Comparison of ENCODE assay signal across 18 cellular contexts in the genomic region with DNA sequence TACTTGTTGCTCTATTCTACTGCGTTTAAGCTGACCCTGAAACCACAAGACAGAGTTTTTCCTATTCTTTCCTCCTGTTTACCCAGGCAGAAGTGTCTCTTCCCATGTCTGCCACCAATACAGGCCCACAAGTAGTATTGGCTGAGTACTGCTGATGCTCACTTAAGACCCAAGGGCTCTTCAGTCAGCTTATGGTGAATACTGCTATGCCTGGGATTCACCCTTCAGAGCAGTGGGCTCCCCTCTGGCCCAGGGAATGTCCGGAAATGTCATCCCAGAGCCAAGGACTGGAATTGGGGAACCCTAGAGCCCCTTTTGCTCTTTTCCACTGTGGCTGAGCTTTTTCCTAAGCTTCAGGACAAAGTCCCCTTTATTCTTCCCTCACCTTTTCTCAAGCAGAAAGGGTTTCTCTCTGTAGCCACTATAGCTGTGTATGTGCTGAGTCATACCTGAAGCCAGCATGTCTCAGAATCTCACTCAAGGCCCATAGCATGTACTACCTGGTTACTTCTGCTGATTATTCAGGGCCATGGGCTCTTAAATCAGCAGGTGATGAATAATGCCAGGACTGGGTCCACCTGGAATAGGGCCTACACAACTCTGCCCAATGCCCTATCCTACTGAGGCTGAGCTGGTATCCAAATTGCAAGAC.
DNase-seq lines count a peak whose midpoint lies in the region; ATAC-seq and TF ChIP-seq lines count a peak whose summit lies in the region.
"Had no signal": no experiment of that assay in that cellular context is flagged by ENCODE, and none has a peak within 500 bp of the region (broad histone marks: within the 10 kb centered on the region; RNA-seq: fewer than 3 reads in every experiment).

No MANE protein-coding gene starts in this region.

- H3K36me3 Mint-ChIP-seq in neural progenitor cell: no peaks in the 10 kb centered on the region
- no peaks in the 10 kb centered on the region for H3K36me3 Mint-ChIP-seq in CD8-positive, alpha-beta memory T cell
- H3K36me3 Mint-ChIP-seq: naive B cell; stimulated activated naive B cell treated with anti-CD40 and anti-IgM and Interleukin-4, amounts not matched to agents 10 μg/mL and 1 μg/mL and 100 μg/mL, for 72 hours; type B pancreatic cell had no signal

- H3K27ac ChIP-seq in neural progenitor cell: no peak overlapping the region
- no peak overlapping the region for H3K27ac ChIP-seq in CD8-positive, alpha-beta memory T cell (ENCODE audit: low read depth, low read length)
- H3K27ac ChIP-seq: PC-9 had no signal

- H3K27ac Mint-ChIP-seq in neural progenitor cell: no peak overlapping the region
- no peak overlapping the region for H3K27ac Mint-ChIP-seq in CD8-positive, alpha-beta memory T cell
- H3K27ac Mint-ChIP-seq: activated CD4-positive, alpha-beta T cell treated with anti-CD3 and anti-CD28 coated beads for 36 hours; naive B cell; stimulated activated naive B cell treated with anti-CD40 and anti-IgM and Interleukin-4, amounts not matched to agents 10 μg/mL and 1 μg/mL and 100 μg/mL, for 72 hours; type B pancreatic cell had no signal

- H3K9ac ChIP-seq in neural progenitor cell: no peak overlapping the region

- H4K20me1 ChIP-seq in neural progenitor cell (ENCODE audit: low read depth): no peaks in the 10 kb centered on the region

- peaks cover 3% of the 10 kb centered on the region for H3K27me3 Mint-ChIP-seq in neural progenitor cell (ENCODE audit: insufficient read depth, low read depth)
- no peaks in the 10 kb centered on the region for H3K27me3 Mint-ChIP-seq in CD8-positive, alpha-beta memory T cell
- H3K27me3 Mint-ChIP-seq: activated CD4-positive, alpha-beta T cell treated with anti-CD3 and anti-CD28 coated beads for 36 hours; naive B cell; stimulated activated naive B cell treated with anti-CD40 and anti-IgM and Interleukin-4, amounts not matched to agents 10 μg/mL and 1 μg/mL and 100 μg/mL, for 72 hours; type B pancreatic cell had no signal

- H3K36me3 ChIP-seq in neural progenitor cell: no peaks in the 10 kb centered on the region
- no peaks in the 10 kb centered on the region for H3K36me3 ChIP-seq in CD8-positive, alpha-beta memory T cell (ENCODE audit: insufficient read depth, low read length)

- no peak overlapping the region for H3K4me3 ChIP-seq in neural progenitor cell
- H3K4me3 ChIP-seq in CD8-positive, alpha-beta memory T cell (ENCODE audit: low read length): no peak overlapping the region
- H3K4me3 ChIP-seq: lung, PC-9 had no signal

- POLR2A ChIA-PET in CD8-positive, alpha-beta memory T cell (lab: Charles Lee): no interaction called here

- H3K4me1 ChIP-seq in neural progenitor cell: no peaks in the 10 kb centered on the region
- H3K4me1 ChIP-seq in CD8-positive, alpha-beta memory T cell (ENCODE audit: insufficient read depth, low read length): no peaks in the 10 kb centered on the region

- no peak for TF ChIP-seq CTCF in neural progenitor cell (IDR thresholded peaks at IDR 0.05)

- H3F3A ChIP-seq in neural progenitor cell (ENCODE audit: low read depth): no peaks in the 10 kb centered on the region

- ATAC-seq in GM18870 (IDR thresholded peaks at IDR 0.05; ENCODE audit: unreplicated experiment) (peak; percentile 87), HG02642 (IDR thresholded peaks at IDR 0.05; ENCODE audit: poor library complexity, unreplicated experiment) (peak; percentile 71), HG03565 (IDR thresholded peaks at IDR 0.05; ENCODE audit: unreplicated experiment) (peak; percentile 76)
- ATAC-seq: activated CD4-positive, alpha-beta T cell treated with anti-CD3 and anti-CD28 coated beads for 36 hours; stimulated activated naive B cell treated with anti-CD40 and anti-IgM and Interleukin-4, amounts not matched to agents 10 μg/mL and 1 μg/mL and 100 μg/mL, for 72 hours had no signal

- peaks cover 5% of the 10 kb centered on the region for H3K9me3 Mint-ChIP-seq in neural progenitor cell
- H3K9me3 Mint-ChIP-seq in CD8-positive, alpha-beta memory T cell: peaks cover 5 to 17% (median 10%) of the 10 kb centered on the region in 5 donors
- H3K9me3 Mint-ChIP-seq: type B pancreatic cell had no signal

- CTCF ChIA-PET in CD8-positive, alpha-beta memory T cell (lab: Charles Lee): no interaction called here

- H3K4me3 Mint-ChIP-seq in neural progenitor cell: no peak overlapping the region
- no peak overlapping the region for H3K4me3 Mint-ChIP-seq in CD8-positive, alpha-beta memory T cell
- H3K4me3 Mint-ChIP-seq: activated CD4-positive, alpha-beta T cell treated with anti-CD3 and anti-CD28 coated beads for 36 hours; naive B cell; stimulated activated naive B cell treated with anti-CD40 and anti-IgM and Interleukin-4, amounts not matched to agents 10 μg/mL and 1 μg/mL and 100 μg/mL, for 72 hours; type B pancreatic cell had no signal

- H3K79me2 ChIP-seq in neural progenitor cell (ENCODE audit: low read depth): no peaks in the 10 kb centered on the region

- DNase-seq in neural progenitor cell (ENCODE audit: low spot score) (no peak), superior temporal gyrus (ENCODE audit: extremely low spot score) (no peak), NCI-H1417 (lab: John Stamatoyannopoulos, UW) (no peak), DMS79 (lab: John Stamatoyannopoulos, UW) (no peak)
- no peak for DNase-seq in CD8-positive, alpha-beta memory T cell
- DNase-seq: activated CD4-positive, alpha-beta T cell treated with anti-CD3 and anti-CD28 coated beads for 36 hours; activated gamma-delta T cell; cortex of kidney; naive B cell; NCI-H1694 treated with DMSO at 0.1 percent for 48 hours; NCI-H524 treated with DMSO at 0.1 percent for 48 hours; PC-9; stimulated activated naive B cell treated with anti-CD40 and anti-IgM and Interleukin-4, amounts not matched to agents 10 μg/mL and 1 μg/mL and 100 μg/mL, for 72 hours had no signal

- H3K9me3 ChIP-seq in neural progenitor cell (ENCODE audit: low read depth): no peaks in the 10 kb centered on the region
- H3K9me3 ChIP-seq in CD8-positive, alpha-beta memory T cell (ENCODE audit: low read length): no peaks in the 10 kb centered on the region

- H3K4me1 Mint-ChIP-seq in neural progenitor cell: no peaks in the 10 kb centered on the region
- H3K4me1 Mint-ChIP-seq in CD8-positive, alpha-beta memory T cell: no peaks in the 10 kb centered on the region
- H3K4me1 Mint-ChIP-seq: activated CD4-positive, alpha-beta T cell treated with anti-CD3 and anti-CD28 coated beads for 36 hours; naive B cell; stimulated activated naive B cell treated with anti-CD40 and anti-IgM and Interleukin-4, amounts not matched to agents 10 μg/mL and 1 μg/mL and 100 μg/mL, for 72 hours had no signal

- H2AFZ ChIP-seq in neural progenitor cell (replicated peaks): peak overlapping the region; percentile 64
- H2AFZ ChIP-seq: PC-9 had no signal

- no peak overlapping the region for H3K4me2 ChIP-seq in neural progenitor cell
- H3K4me2 ChIP-seq: PC-9 had no signal

- no peaks in the 10 kb centered on the region for H3K27me3 ChIP-seq in neural progenitor cell
- no peaks in the 10 kb centered on the region for H3K27me3 ChIP-seq in CD8-positive, alpha-beta memory T cell (ENCODE audit: insufficient read depth, low read length, poor library complexity, severe bottlenecking)
